ENCODE assay signal across 8 cellular contexts in genomic region chr18:26655614-26656400, GRCh38.
A peak's percentile ranks its signal among the peaks of the same experiment; 100 is the strongest.
DNase-seq lines count a peak whose midpoint lies in the region; ATAC-seq, FAIRE-seq and TF ChIP-seq lines count a peak whose summit lies in the region.

No MANE protein-coding gene starts in this region.

- no peaks in the 10 kb centered on the region for H4K20me1 ChIP-seq in H1 (replicated peaks in 1 of 2; ENCODE audit: control insufficient read depth in 1 of 2, insufficient read depth in 2 of 2, low read length in 2 of 2)

- H3K9me3 ChIP-seq in Panc1 (ENCODE audit: control insufficient read depth, insufficient read depth, low read depth, low read length) (no peaks in the 10 kb centered on the region), H1 (ENCODE audit: insufficient read depth in 2 of 2, low read depth in 1 of 2, low read length in 1 of 2) (no peaks in the 10 kb centered on the region), thyroid gland (no peaks in the 10 kb centered on the region)

- no TSS peak for BruUV-seq in Panc1 (replicated peaks; lab: Mats Ljungman, UMichigan)

- H2BK20ac ChIP-seq in H1 (ENCODE audit: low read length): no peak overlapping the region

- peaks cover 7% of the 10 kb centered on the region for H3K23me2 ChIP-seq in H1 (ENCODE audit: low read depth, low read length)

- H3K79me1 ChIP-seq in H1 (ENCODE audit: low read depth, low read length): no peaks in the 10 kb centered on the region

- H3K4me2 ChIP-seq in H1 (ENCODE audit: insufficient read depth in 1 of 2, low read depth in 2 of 2, low read length in 2 of 2): peak overlapping the region; percentile 96 to 97

- H2BK15ac ChIP-seq in H1 (ENCODE audit: low read length): no peak overlapping the region

- H3K27me3 ChIP-seq in Panc1 (ENCODE audit: control insufficient read depth, insufficient read depth, low read length): peaks cover 46% of the 10 kb centered on the region
- peaks cover 0 to 15% (median 12%) of the 10 kb centered on the region in 4 experiments; a peak in 6 of 7 replicates for H3K27me3 ChIP-seq in H1 (replicated peaks in 1 of 4; ENCODE audit: control insufficient read depth in 3 of 4, extremely low read depth in 1 of 4, insufficient read depth in 3 of 4, low read length in 3 of 4)
- H3K27me3 ChIP-seq in thyroid gland: no peaks in the 10 kb centered on the region

- CTCF ChIA-PET in Panc1 (lab: Charles Lee): no interaction called here
- CTCF ChIA-PET in H1 (lab: Charles Lee; ENCODE audit: partially characterized antibody): interaction anchor here (0.9 to 1.3 kb wide), 2 partner anchors 35 to 125 kb away, joined by 4 read pairs; no protein-coding TSS in a partner anchor

- no peak overlapping the region for H3K4ac ChIP-seq in H1 (replicated peaks; ENCODE audit: insufficient read length, low read depth, low read length)

- no peak overlapping the region for H2BK5ac ChIP-seq in H1 (ENCODE audit: low read depth, low read length)

- H3K9ac ChIP-seq in H1 (replicated peaks in 1 of 4; ENCODE audit: extremely low read depth in 1 of 4, low read depth in 3 of 4, low read length in 3 of 4): peak overlapping the region in 3 of 4 experiments; percentile 35 to 71 (median 64); a peak in 6 of 7 replicates

- H3K23ac ChIP-seq in H1 (ENCODE audit: insufficient read length): no peak overlapping the region

- FAIRE-seq in H1 (lab: Jason Lieb, UNC): peak; percentile 50

- no peaks in the 10 kb centered on the region for H3K79me2 ChIP-seq in H1 (ENCODE audit: control insufficient read depth in 1 of 2, insufficient read depth in 2 of 2, low read length in 2 of 2)

- TF ChIP-seq POLR2A in H1 (IDR thresholded peaks at IDR 0.05; ENCODE audit: control extremely low read depth in 1 of 2, low read depth in 2 of 2, low read length in 2 of 2) (peak in 1 of 2 experiments; percentile 36; a peak in 1 of 3 replicates), thyroid gland (IDR thresholded peaks at IDR 0.05) (peak in 1 of 2 donors; percentile 8)

- in situ Hi-C loops in Panc1 (cut with HindIII; ENCODE audit: low pct_unique_long_range_greater_than_20kb, low sequenced_read_pairs): no loop called here

- H2BK120ac ChIP-seq in H1 (replicated peaks; ENCODE audit: low read depth, low read length): no peak overlapping the region

- POLR2A ChIA-PET in Panc1 (lab: Charles Lee): no interaction called here
- POLR2A ChIA-PET in H1 (lab: Charles Lee; ENCODE audit: partially characterized antibody): interaction anchor here (0.7 to 1.6 kb wide), 2 partner anchors 15 to 394 kb away, joined by 3 read pairs; no protein-coding TSS in a partner anchor

- H2BK12ac ChIP-seq in H1 (ENCODE audit: low read depth, low read length): no peak overlapping the region

- peak overlapping the region; percentile 40 for H3K14ac ChIP-seq in H1 (ENCODE audit: insufficient read length)

- no peak overlapping the region for H2AK5ac ChIP-seq in H1 (ENCODE audit: low read depth, low read length)

- H3K4me3 ChIP-seq in Panc1 (ENCODE audit: low read depth in 2 of 2, low read length in 2 of 2) (peak overlapping the region; percentile 51 to 62), H1 (ENCODE audit: extremely low read depth in 1 of 4, insufficient read depth in 2 of 4, low read depth in 3 of 4, low read length in 4 of 4) (peak overlapping the region; percentile 79 to 90 (median 84)), thyroid gland (replicated peaks in 1 of 3) (peak overlapping the region in 2 of 3 donors; percentile 45 to 60)

- H4K91ac ChIP-seq in H1 (replicated peaks; ENCODE audit: insufficient read length, low read length): peak overlapping the region; percentile 35

- peak; percentile 20; the same call in 1 of the 2 replicates for TF ChIP-seq CTCF in Panc1 (IDR thresholded peaks at IDR 0.05)
- TF ChIP-seq CTCF in H1 (IDR thresholded peaks at IDR 0.05; ENCODE audit: control extremely low read depth in 1 of 3, insufficient read depth in 1 of 3, low read depth in 1 of 3, low read length in 3 of 3): peak in 1 of 3 experiments; percentile 2; a peak in 1 of 4 replicates
- TF ChIP-seq CTCF in thyroid gland (IDR thresholded peaks at IDR 0.05): peak in 2 of 6 experiments; percentile 15 to 17

- no peak for TF ChIP-seq EP300 in H1 (IDR thresholded peaks at IDR 0.05; ENCODE audit: borderline replicate concordance in 1 of 2, low read depth in 2 of 2, low read length in 2 of 2)

- ATAC-seq in HG02870 (IDR thresholded peaks at IDR 0.05; ENCODE audit: unreplicated experiment): peak; percentile 17
- peak; percentile 92 for ATAC-seq in Panc1
- ATAC-seq in GM19328 (IDR thresholded peaks at IDR 0.05; ENCODE audit: unreplicated experiment): no peak

- intact Hi-C loops in Panc1 (cut with micrococcal nuclease; ENCODE audit: unreplicated experiment) (loop anchor here (10.0 kb wide), 2 partner anchors 271 to 351 kb away; no protein-coding TSS in a partner anchor), thyroid gland (cut with DNase I) (loop anchor here (5.0 kb wide), 1 partner anchor 109 kb away; the partner anchor contains the start of gene KCTD1)

- peaks cover 10% of the 10 kb centered on the region for H3K4me1 ChIP-seq in Panc1 (ENCODE audit: control insufficient read depth, insufficient read depth, low read length)
- H3K4me1 ChIP-seq in H1 (replicated peaks in 1 of 4; ENCODE audit: control insufficient read depth in 3 of 4, insufficient read depth in 4 of 4, low read length in 3 of 4): peaks cover 2 to 20% (median 9%) of the 10 kb centered on the region in 4 experiments; a peak in 5 of 7 replicates
- H3K4me1 ChIP-seq in thyroid gland: peaks cover 0 to 23% of the 10 kb centered on the region in 2 donors

- DNase-seq in COLO668 (lab: John Stamatoyannopoulos, UW; ENCODE audit: unreplicated experiment) (peak; percentile 75), Panc1 (ENCODE audit: low read depth, low spot score) (no peak), H1 (ENCODE audit: low read depth in 1 of 2, low spot score in 2 of 2) (peak in 1 of 2 experiments; percentile 78), lung microvascular endothelial cell (ENCODE audit: low read depth in 2 of 2) (peak; percentile 21 to 38), thyroid gland (peak; percentile 73), COLO829 (ENCODE audit: low spot score) (no peak)

- TF ChIP-seq RAD21 in H1 (IDR thresholded peaks at IDR 0.05 in 1 of 2, conservative IDR thresholded peaks at IDR 0.05 in 1 of 2; ENCODE audit: low read depth in 2 of 2, low read length in 2 of 2): no peak

- peak overlapping the region; percentile 70; the same call in 1 of the 2 replicates for H2AFZ ChIP-seq in H1 (ENCODE audit: low read length)

- H3K36me3 ChIP-seq in Panc1 (ENCODE audit: control insufficient read depth, insufficient read depth, low read length): no peaks in the 10 kb centered on the region
- H3K36me3 ChIP-seq in H1 (ENCODE audit: control insufficient read depth in 2 of 4, insufficient read depth in 4 of 4, low read length in 3 of 4): no peaks in the 10 kb centered on the region
- H3K36me3 ChIP-seq in thyroid gland: no peaks in the 10 kb centered on the region

- WGBS in H1 (ENCODE audit: extremely low coverage in 1 of 2, insufficient coverage in 1 of 2, insufficient read length in 1 of 2, insufficient replicate concordance in 2 of 2, low coverage in 1 of 2, low lambda C conversion rate in 2 of 2, missing lambda C conversion rate in 1 of 2), 2 experiments: 3% methylated on average over 30 of the region's 56 CpGs; no CpG with 5 or more reads in 1 of the 2 experiments
- 1 to 3% methylated on average over 33 to 48 of the region's 56 CpGs for WGBS in thyroid gland, 2 donors

- H3K18ac ChIP-seq in H1 (ENCODE audit: extremely low read depth, low read length): no peak overlapping the region; the same call in 1 of the 2 replicates

- no peak overlapping the region for H4K5ac ChIP-seq in H1 (ENCODE audit: insufficient read length, low read depth, low read length)

- H3K27ac ChIP-seq in Panc1 (ENCODE audit: low read length) (no peak overlapping the region), H1 (ENCODE audit: low read depth, low read length) (no peak overlapping the region), thyroid gland (peak overlapping the region; percentile 92 to 94 (median 93))

- no peak overlapping the region for H3K56ac ChIP-seq in H1 (replicated peaks; ENCODE audit: insufficient read length, low read depth, low read length)

- H4K8ac ChIP-seq in H1 (ENCODE audit: extremely low read depth, insufficient read depth, low read length): peak overlapping the region; percentile 59

TF ChIP-seq in H1, 55 proteins besides CTCF, POLR2A, EP300 and RAD21 (continues in another document):
- no peak for TF ChIP-seq GABPA (IDR thresholded peaks at IDR 0.05; ENCODE audit: borderline replicate concordance, insufficient read depth, low read length)
- TF ChIP-seq NRF1 (IDR thresholded peaks at IDR 0.05; ENCODE audit: low read depth, low read length): no peak
- TF ChIP-seq SP2 (IDR thresholded peaks at IDR 0.05; ENCODE audit: low read length): no peak
- TF ChIP-seq ASH2L (IDR thresholded peaks at IDR 0.05; ENCODE audit: low read length): peak; percentile 17
- TF ChIP-seq CHD1 (IDR thresholded peaks at IDR 0.05; ENCODE audit: low read depth, low read length): no peak
- peak; percentile 56 for TF ChIP-seq SUZ12 (IDR thresholded peaks at IDR 0.05; ENCODE audit: low read length)
- TF ChIP-seq SP4 (IDR thresholded peaks at IDR 0.05; ENCODE audit: low read length): no peak
- peak; percentile 52; the same call in 1 of the 2 replicates for TF ChIP-seq RBBP5 (IDR thresholded peaks at IDR 0.05; ENCODE audit: borderline replicate concordance, low read depth, low read length)
- no peak for TF ChIP-seq SIRT6 (IDR thresholded peaks at IDR 0.05; ENCODE audit: low read length)
- peak; percentile 14; the same call in 1 of the 2 replicates for TF ChIP-seq MAX (IDR thresholded peaks at IDR 0.05)
- TF ChIP-seq CEBPB (IDR thresholded peaks at IDR 0.05; ENCODE audit: low read depth, low read length): no peak
- peak; percentile 23; the same call in 1 of the 2 replicates for TF ChIP-seq TBP (IDR thresholded peaks at IDR 0.05; ENCODE audit: low read depth, low read length)
- TF ChIP-seq TAF7 (optimal IDR thresholded peaks at IDR 0.05; ENCODE audit: borderline replicate concordance, low read depth, low read length): peak; percentile 35

Comparison
In these comparisons a context has a peak if more than half of its experiments do, and no peak if none do; other contexts are left out.
1. DNase-seq: peak in COLO668 (single experiment), lung microvascular endothelial cell (2 of 2) and thyroid gland (2 of 2); none in Panc1 (single experiment) and COLO829 (single experiment).
2. H3K27ac ChIP-seq: peak in thyroid gland (3 of 3); none in Panc1 (single experiment) and H1 (single experiment).
3. Peak in every context shown above with its lines, with median percentiles within 50 percentile points of each other: H3K4me3 ChIP-seq.